Comparison of ENCODE assay signal across 14 cellular contexts in the genomic region with DNA sequence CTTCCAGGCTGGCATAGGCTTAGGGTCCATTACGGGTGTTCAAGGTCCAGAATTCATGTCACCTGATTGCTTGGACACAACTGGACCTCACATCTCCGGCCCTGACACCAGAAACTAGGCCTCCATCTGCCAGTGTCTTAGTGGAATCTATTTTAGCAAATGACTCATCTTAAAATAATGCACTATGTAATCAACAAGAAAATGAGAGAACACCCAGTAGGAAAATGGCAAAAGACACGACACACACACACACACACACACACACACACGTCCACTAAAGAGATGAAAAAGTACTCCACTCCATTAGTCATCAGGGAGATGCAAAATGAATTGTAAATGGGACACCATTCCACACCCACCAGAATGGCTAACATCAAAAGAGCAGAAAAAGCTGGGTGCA. TPM values are rescaled to one million over a fixed set of nuclear protein-coding genes. Genes with fewer than 3 reads are reported as not detected.
DNase-seq lines count a peak whose midpoint lies in the region; ATAC-seq, FAIRE-seq and TF ChIP-seq lines count a peak whose summit lies in the region.
"Had no signal": no experiment of that assay in that cellular context is flagged by ENCODE, and none has a peak within 500 bp of the region (broad histone marks: within the 10 kb centered on the region; RNA-seq: fewer than 3 reads in every experiment).

No MANE protein-coding gene starts in this region.

- no peak for TF ChIP-seq CTCF in fibroblast of the aortic adventitia (IDR thresholded peaks at IDR 0.05; ENCODE audit: insufficient read depth, low read length)
- no peak for TF ChIP-seq CTCF in endothelial cell (IDR thresholded peaks at IDR 0.05; ENCODE audit: unreplicated experiment)

- peaks cover 82% of the 10 kb centered on the region for H3K4me1 Mint-ChIP-seq in stimulated activated naive CD8-positive, alpha-beta T cell treated with anti-CD3 and anti-CD28 coated beads, Interleukin-15, Interleukin-2, amounts not matched to agents 100 ng/mL and 50 ng/mL, for 24 hours (ENCODE audit: low read depth)
- peaks cover 93% of the 10 kb centered on the region for H3K4me1 Mint-ChIP-seq in stimulated activated naive CD8-positive, alpha-beta T cell treated with anti-CD3 and anti-CD28 coated beads, Interleukin-15, amount 100 ng/mL, for 72 hours
- peaks cover 72% of the 10 kb centered on the region for H3K4me1 Mint-ChIP-seq in activated naive CD8-positive, alpha-beta T cell treated with anti-CD3 and anti-CD28 coated beads, Interleukin-2, amount 50 U/mL, for 24 hours
- H3K4me1 Mint-ChIP-seq in endothelial cell (ENCODE audit: unreplicated experiment) = peaks cover 25% of the 10 kb centered on the region

- no peak for FAIRE-seq in urothelium cell line (lab: Jason Lieb, UNC)
- FAIRE-seq: pancreas had no signal

- peak overlapping the region; percentile 50 for H3K27ac Mint-ChIP-seq in stimulated activated naive CD8-positive, alpha-beta T cell treated with anti-CD3 and anti-CD28 coated beads, Interleukin-15, Interleukin-2, amounts not matched to agents 100 ng/mL and 50 ng/mL, for 24 hours
- H3K27ac Mint-ChIP-seq in stimulated activated naive CD8-positive, alpha-beta T cell treated with anti-CD3 and anti-CD28 coated beads, Interleukin-15, amount 100 ng/mL, for 72 hours = peak overlapping the region in 1 of 2 donors; percentile 6
- peak overlapping the region; percentile 65 for H3K27ac Mint-ChIP-seq in activated naive CD8-positive, alpha-beta T cell treated with anti-CD3 and anti-CD28 coated beads, Interleukin-2, amount 50 U/mL, for 24 hours
- no peak overlapping the region for H3K27ac Mint-ChIP-seq in endothelial cell (ENCODE audit: unreplicated experiment)
- H3K27ac Mint-ChIP-seq: effector memory CD8-positive, alpha-beta T cell; type B pancreatic cell had no signal

- no peaks in the 10 kb centered on the region for H3K9me3 Mint-ChIP-seq in stimulated activated naive CD8-positive, alpha-beta T cell treated with anti-CD3 and anti-CD28 coated beads, Interleukin-15, Interleukin-2, amounts not matched to agents 100 ng/mL and 50 ng/mL, for 24 hours
- H3K9me3 Mint-ChIP-seq in stimulated activated naive CD8-positive, alpha-beta T cell treated with anti-CD3 and anti-CD28 coated beads, Interleukin-15, amount 100 ng/mL, for 72 hours = no peaks in the 10 kb centered on the region
- H3K9me3 Mint-ChIP-seq in activated naive CD8-positive, alpha-beta T cell treated with anti-CD3 and anti-CD28 coated beads, Interleukin-2, amount 50 U/mL, for 24 hours = no peaks in the 10 kb centered on the region
- H3K9me3 Mint-ChIP-seq in endothelial cell (ENCODE audit: unreplicated experiment) = no peaks in the 10 kb centered on the region
- H3K9me3 Mint-ChIP-seq: effector memory CD8-positive, alpha-beta T cell; type B pancreatic cell had no signal

- no peak overlapping the region for H3K4me3 ChIP-seq in fibroblast of the aortic adventitia (ENCODE audit: low read depth, low read length)
- H3K4me3 ChIP-seq: BLaER1 treated with 17β-estradiol and CSF1 and Interleukin-3, amounts not matched to agents 10 nM and 100 nM; pancreas had no signal

- H3K27me3 Mint-ChIP-seq in stimulated activated naive CD8-positive, alpha-beta T cell treated with anti-CD3 and anti-CD28 coated beads, Interleukin-15, Interleukin-2, amounts not matched to agents 100 ng/mL and 50 ng/mL, for 24 hours = no peaks in the 10 kb centered on the region
- no peaks in the 10 kb centered on the region for H3K27me3 Mint-ChIP-seq in stimulated activated naive CD8-positive, alpha-beta T cell treated with anti-CD3 and anti-CD28 coated beads, Interleukin-15, amount 100 ng/mL, for 72 hours
- no peaks in the 10 kb centered on the region for H3K27me3 Mint-ChIP-seq in activated naive CD8-positive, alpha-beta T cell treated with anti-CD3 and anti-CD28 coated beads, Interleukin-2, amount 50 U/mL, for 24 hours
- peaks cover 8% of the 10 kb centered on the region for H3K27me3 Mint-ChIP-seq in endothelial cell (ENCODE audit: unreplicated experiment)
- H3K27me3 Mint-ChIP-seq: type B pancreatic cell had no signal

- peaks cover 8% of the 10 kb centered on the region for H3K36me3 Mint-ChIP-seq in stimulated activated naive CD8-positive, alpha-beta T cell treated with anti-CD3 and anti-CD28 coated beads, Interleukin-15, Interleukin-2, amounts not matched to agents 100 ng/mL and 50 ng/mL, for 24 hours (ENCODE audit: low read depth)
- H3K36me3 Mint-ChIP-seq in activated naive CD8-positive, alpha-beta T cell treated with anti-CD3 and anti-CD28 coated beads, Interleukin-2, amount 50 U/mL, for 24 hours (ENCODE audit: low read depth) = peaks cover 8% of the 10 kb centered on the region
- no peaks in the 10 kb centered on the region for H3K36me3 Mint-ChIP-seq in endothelial cell (ENCODE audit: low read depth, unreplicated experiment)

- no peak for DNase-seq in stimulated activated naive CD8-positive, alpha-beta T cell treated with anti-CD3 and anti-CD28 coated beads, Interleukin-15, amount 100 ng/mL, for 72 hours
- no peak for DNase-seq in activated naive CD8-positive, alpha-beta T cell treated with anti-CD3 and anti-CD28 coated beads, Interleukin-2, amount 50 U/mL, for 24 hours
- DNase-seq in fibroblast of the aortic adventitia (ENCODE audit: low read depth) (peak; percentile 57), urothelium cell line (ENCODE audit: low spot score) (peak; percentile 73), endothelial cell (ENCODE audit: low spot score) (no peak), NCI-H1092 treated with DMSO at 0.1 percent for 48 hours (lab: John Stamatoyannopoulos, UW) (no peak)
- DNase-seq: effector memory CD8-positive, alpha-beta T cell; left colon; NCI-H1930; pancreas had no signal

- no peak for ATAC-seq in stimulated activated naive CD8-positive, alpha-beta T cell treated with anti-CD3 and anti-CD28 coated beads, Interleukin-15, amount 100 ng/mL, for 72 hours
- ATAC-seq in activated naive CD8-positive, alpha-beta T cell treated with anti-CD3 and anti-CD28 coated beads, Interleukin-2, amount 50 U/mL, for 24 hours = no peak
- no peak for ATAC-seq in HG02759 (IDR thresholded peaks at IDR 0.05; ENCODE audit: unreplicated experiment)
- ATAC-seq: effector memory CD8-positive, alpha-beta T cell; left colon had no signal

- H3K4me3 Mint-ChIP-seq in stimulated activated naive CD8-positive, alpha-beta T cell treated with anti-CD3 and anti-CD28 coated beads, Interleukin-15, Interleukin-2, amounts not matched to agents 100 ng/mL and 50 ng/mL, for 24 hours = peak overlapping the region; percentile 1
- H3K4me3 Mint-ChIP-seq in stimulated activated naive CD8-positive, alpha-beta T cell treated with anti-CD3 and anti-CD28 coated beads, Interleukin-15, amount 100 ng/mL, for 72 hours = no peak overlapping the region
- H3K4me3 Mint-ChIP-seq in activated naive CD8-positive, alpha-beta T cell treated with anti-CD3 and anti-CD28 coated beads, Interleukin-2, amount 50 U/mL, for 24 hours = no peak overlapping the region
- no peak overlapping the region for H3K4me3 Mint-ChIP-seq in endothelial cell (ENCODE audit: unreplicated experiment)
- H3K4me3 Mint-ChIP-seq: effector memory CD8-positive, alpha-beta T cell; type B pancreatic cell had no signal

RNA-seq across cellular contexts. Expression of a gene that starts 11.2 kb away (rescaled TPM):
- total RNA-seq in fibroblast of the aortic adventitia (ENCODE audit: low replicate concordance) (1.8 and 4.3 TPM in 2 replicates), endothelial cell (ENCODE audit: unreplicated experiment) (33.1 TPM)

RNA-seq across cellular contexts. Expression of a gene that starts 48.5 kb away (rescaled TPM):
- total RNA-seq in fibroblast of the aortic adventitia (ENCODE audit: low replicate concordance) = not detected in 2 replicates
- not detected for total RNA-seq in endothelial cell (ENCODE audit: unreplicated experiment)
- total RNA-seq: left colon, pancreas had no signal

Comparison
In these comparisons a context has a peak if more than half of its experiments do, and no peak if none do; other contexts are left out.
1. DNase-seq: peak in fibroblast of the aortic adventitia (single experiment) and urothelium cell line (single experiment); none in stimulated activated naive CD8-positive, alpha-beta T cell treated with anti-CD3 and anti-CD28 coated beads, Interleukin-15, amount 100 ng/mL, for 72 hours (0 of 2), activated naive CD8-positive, alpha-beta T cell treated with anti-CD3 and anti-CD28 coated beads, Interleukin-2, amount 50 U/mL, for 24 hours (single experiment), endothelial cell (single experiment) and NCI-H1092 treated with DMSO at 0.1 percent for 48 hours (single experiment).